In genomic region chr15:63212050-63212973, GRCh38 we compare ENCODE assay signal across 8 cellular contexts. TPM values are rescaled to one million over a fixed set of nuclear protein-coding genes. Genes with fewer than 3 reads are reported as not detected.
A peak's percentile ranks its signal among the peaks of the same experiment; 100 is the strongest.
DNase-seq lines count a peak whose midpoint lies in the region; ATAC-seq, FAIRE-seq and TF ChIP-seq lines count a peak whose summit lies in the region.

No MANE protein-coding gene starts in this region.

- FAIRE-seq in GM12891 (lab: Jason Lieb, UNC), result peak; percentile 59

- no peak for TF ChIP-seq POLR2A in GM12891 (IDR thresholded peaks at IDR 0.05; ENCODE audit: low read depth, low read length)

- no peaks in the 10 kb centered on the region for H3K9me3 ChIP-seq in left lung

- peaks cover 19% of the 10 kb centered on the region for H3K36me3 Mint-ChIP-seq in activated naive CD8-positive, alpha-beta T cell treated with anti-CD3 and anti-CD28 coated beads, Interleukin-2, amount 10 ng/mL, durations not matched to agents 7 days and 5 days

- ATAC-seq in HG03135 (IDR thresholded peaks at IDR 0.05; ENCODE audit: unreplicated experiment) (peak; percentile 55), left lung (peak; percentile 71), GM21367 (IDR thresholded peaks at IDR 0.05; ENCODE audit: unreplicated experiment) (no peak)
- ATAC-seq in activated naive CD8-positive, alpha-beta T cell treated with anti-CD3 and anti-CD28 coated beads, Interleukin-2, amount 10 ng/mL, durations not matched to agents 7 days and 5 days (ENCODE audit: low read depth), result peak; percentile 49

- no peak for DNase-seq in GM12891 (ENCODE audit: insufficient read length, low spot score)
- no peak for DNase-seq in activated naive CD8-positive, alpha-beta T cell treated with anti-CD3 and anti-CD28 coated beads, Interleukin-2, amount 10 ng/mL, durations not matched to agents 7 days and 5 days
- no peak for DNase-seq in left lung
- DNase-seq in occipital lobe (lab: John Stamatoyannopoulos, UW), result no peak
- no peak for DNase-seq in mesenteric fat pad (ENCODE audit: low spot score)
- no peak for DNase-seq in NCI-H1417 (lab: John Stamatoyannopoulos, UW)

- H3K27me3 Mint-ChIP-seq in activated naive CD8-positive, alpha-beta T cell treated with anti-CD3 and anti-CD28 coated beads, Interleukin-2, amount 10 ng/mL, durations not matched to agents 7 days and 5 days, result no peaks in the 10 kb centered on the region

- peak overlapping the region; percentile 76 for H3K4me3 Mint-ChIP-seq in activated naive CD8-positive, alpha-beta T cell treated with anti-CD3 and anti-CD28 coated beads, Interleukin-2, amount 10 ng/mL, durations not matched to agents 7 days and 5 days

- H3K36me3 ChIP-seq in left lung, result peaks cover 0 to 4% of the 10 kb centered on the region in 2 donors

- no peak for TF ChIP-seq CTCF in left lung (IDR thresholded peaks at IDR 0.05)

- POLR2A ChIA-PET in activated naive CD8-positive, alpha-beta T cell treated with anti-CD3 and anti-CD28 coated beads, Interleukin-2, amount 10 ng/mL, durations not matched to agents 7 days and 5 days (lab: Charles Lee), result interaction anchor here (0.8 to 2.9 kb wide), 4 partner anchors 9 to 23 kb away, joined by 4 to 20 read pairs (median 9); partner anchors contain the start of gene RAB8B

- peak overlapping the region; percentile 61 to 75 for H3K27ac ChIP-seq in left lung

- H3K4me1 ChIP-seq in left lung, result peaks cover 18 to 63% of the 10 kb centered on the region in 2 donors

- H3K4me1 Mint-ChIP-seq in activated naive CD8-positive, alpha-beta T cell treated with anti-CD3 and anti-CD28 coated beads, Interleukin-2, amount 10 ng/mL, durations not matched to agents 7 days and 5 days, result peaks cover 61% of the 10 kb centered on the region

- intact Hi-C loops in left lung (cut with DNase I), result no loop called here

- H3K27me3 ChIP-seq in left lung, result no peaks in the 10 kb centered on the region

- no peak overlapping the region for H3K4me3 ChIP-seq in left lung

- H3K27ac Mint-ChIP-seq in activated naive CD8-positive, alpha-beta T cell treated with anti-CD3 and anti-CD28 coated beads, Interleukin-2, amount 10 ng/mL, durations not matched to agents 7 days and 5 days, result peak overlapping the region; percentile 88

- no peaks in the 10 kb centered on the region for H3K9me3 Mint-ChIP-seq in activated naive CD8-positive, alpha-beta T cell treated with anti-CD3 and anti-CD28 coated beads, Interleukin-2, amount 10 ng/mL, durations not matched to agents 7 days and 5 days

TF ChIP-seq in GM12891, 5 proteins besides CTCF, POLR2A, EP300 and RAD21:
- TF ChIP-seq SPI1 (IDR thresholded peaks at IDR 0.05; ENCODE audit: low read depth, low read length) (0 out of 2 replicates have a peak, but pooled peaks have one; percentile 24), POLR2AphosphoS5 (IDR thresholded peaks at IDR 0.05; ENCODE audit: low read depth, low read length) (no peak)

RNA-seq across cellular contexts. Expression of gene RAB8B, which starts 22.9 kb away (rescaled TPM):
- 55.6 TPM for polyA plus RNA-seq in GM12891 (2012; ENCODE audit: low read depth, missing spikeins)
- total RNA-seq in activated naive CD8-positive, alpha-beta T cell treated with anti-CD3 and anti-CD28 coated beads, Interleukin-2, amount 10 ng/mL, durations not matched to agents 7 days and 5 days, result 100 to 1,000 TPM; 111 TPM
- 10 to 100 TPM; 45.1 to 60.2 TPM for total RNA-seq in left lung
- total RNA-seq in occipital lobe, result 134 TPM
- total RNA-seq in mesenteric fat pad, result 46.8 TPM

RNA-seq across cellular contexts. Expression of gene RPS27L, which starts 55.0 kb away (rescaled TPM):
- polyA plus RNA-seq in GM12891 (2012; ENCODE audit: low read depth, missing spikeins), result 319 TPM
- total RNA-seq in activated naive CD8-positive, alpha-beta T cell treated with anti-CD3 and anti-CD28 coated beads, Interleukin-2, amount 10 ng/mL, durations not matched to agents 7 days and 5 days, result 100 to 1,000 TPM; 177 to 179 TPM
- total RNA-seq in left lung, result 100 to 1,000 TPM; 158 to 242 TPM
- 20.0 TPM for total RNA-seq in occipital lobe
- 158 TPM for total RNA-seq in mesenteric fat pad
